8 cellular contexts compared by ENCODE assay signal in the genomic region with DNA sequence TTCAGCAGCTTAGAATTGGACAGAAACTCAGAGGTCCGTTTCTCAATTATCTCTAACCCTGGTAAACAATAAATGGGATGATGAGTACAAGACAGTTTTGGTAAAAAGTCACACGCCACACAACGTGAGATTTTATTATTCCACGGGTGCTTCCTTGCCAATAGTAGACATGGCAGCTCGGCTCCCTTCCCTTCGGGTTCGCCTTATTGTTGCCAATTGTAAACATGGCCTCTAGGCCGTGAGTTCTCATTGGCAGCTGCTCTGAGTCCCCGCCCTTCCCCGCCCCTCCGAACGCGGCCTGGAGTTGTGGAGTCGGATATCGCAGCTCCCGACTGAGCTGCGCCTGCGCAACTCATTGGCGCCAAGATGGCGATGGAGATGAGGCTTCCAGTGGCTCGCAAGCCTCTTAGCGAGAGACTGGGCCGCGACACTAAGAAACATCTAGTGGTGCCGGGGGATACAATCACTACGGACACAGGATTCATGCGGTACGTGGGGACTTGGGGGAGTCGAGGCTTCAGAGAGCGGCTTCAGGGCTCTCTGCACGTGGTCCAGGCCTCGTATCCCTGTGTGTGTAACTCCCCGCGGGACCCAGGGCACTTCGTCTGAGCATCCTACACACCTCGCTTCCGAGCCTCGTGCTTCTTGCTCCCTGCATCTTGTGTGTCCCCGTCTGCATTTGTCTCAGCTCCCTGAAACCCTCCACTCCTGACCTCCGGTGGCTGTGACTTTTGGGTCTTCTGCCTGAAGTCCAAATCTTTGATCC. TPM values are rescaled to one million over a fixed set of nuclear protein-coding genes. Genes with fewer than 3 reads are reported as not detected.
A peak's percentile ranks its signal among the peaks of the same experiment; 100 is the strongest.
DNase-seq lines count a peak whose midpoint lies in the region; ATAC-seq, FAIRE-seq and TF ChIP-seq lines count a peak whose summit lies in the region.

A gene with protein sequence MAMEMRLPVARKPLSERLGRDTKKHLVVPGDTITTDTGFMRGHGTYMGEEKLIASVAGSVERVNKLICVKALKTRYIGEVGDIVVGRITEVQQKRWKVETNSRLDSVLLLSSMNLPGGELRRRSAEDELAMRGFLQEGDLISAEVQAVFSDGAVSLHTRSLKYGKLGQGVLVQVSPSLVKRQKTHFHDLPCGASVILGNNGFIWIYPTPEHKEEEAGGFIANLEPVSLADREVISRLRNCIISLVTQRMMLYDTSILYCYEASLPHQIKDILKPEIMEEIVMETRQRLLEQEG (plus strand): TSS at position 355 of the 766 bp plus-strand sequence. CDS start 12 bp downstream, at position 367.

- no peak for FAIRE-seq in urothelium cell line (lab: Jason Lieb, UNC)

- H3K4me1 ChIP-seq in right atrium auricular region, result peaks cover 0 to 24% of the 10 kb centered on the region in 2 donors

- TF ChIP-seq POLR2A in GM18505 (IDR thresholded peaks at IDR 0.05; ENCODE audit: borderline replicate concordance, extremely low read depth, insufficient read depth, insufficient read length), result peak; percentile 95

- H3K36me3 ChIP-seq in right atrium auricular region, result peaks cover 23% of the 10 kb centered on the region

- no peak for TF ChIP-seq CTCF in right atrium auricular region (IDR thresholded peaks at IDR 0.05)

- ATAC-seq in GM18505 (IDR thresholded peaks at IDR 0.05; ENCODE audit: unreplicated experiment) (peak; percentile 89), HG02970 (IDR thresholded peaks at IDR 0.05; ENCODE audit: low FRiP score, unreplicated experiment) (peak; percentile 84)

- H3K4me3 ChIP-seq in right atrium auricular region, result peak within 1 kb of the TSS; percentile 53 to 70

- no peaks in the 10 kb centered on the region for H3K27me3 ChIP-seq in right atrium auricular region

- H3K9me3 ChIP-seq in right atrium auricular region, result no peaks in the 10 kb centered on the region

- DNase-seq in NCI-H1930 (lab: John Stamatoyannopoulos, UW) (peak; percentile 96), anterior cingulate cortex (lab: John Stamatoyannopoulos, UW) (peak; percentile 61 to 99 (median 95)), right atrium auricular region (ENCODE audit: low spot score) (peak; percentile 99), pulmonary artery endothelial cell (ENCODE audit: low read depth, low spot score) (peak; percentile 94), urothelium cell line (ENCODE audit: low spot score) (peak; percentile 97)

- intact Hi-C loops in T-helper 2 cell treated with Interferon-gamma antibody and Interleukin-4, amounts not matched to agents 100 ng/mL and 5 ng/mL, for 36 hours (cut with micrococcal nuclease), result loop anchor here (1.0 to 10.0 kb wide), 4 partner anchors 11 to 431 kb away; partner anchors contain the start of genes FUBP3 and NUP214

- peak within 1 kb of the TSS; percentile 57 to 69 for H3K27ac ChIP-seq in right atrium auricular region

RNA-seq across cellular contexts. Expression of the gene that starts here (rescaled TPM):
- total RNA-seq in T-helper 2 cell treated with Interferon-gamma antibody and Interleukin-4, amounts not matched to agents 100 ng/mL and 5 ng/mL, for 36 hours, result 72.8 and 74.1 TPM in 2 replicates
- total RNA-seq in right atrium auricular region (10 to 100 TPM in 1 of 2 donors, 1 to 10 TPM in 1; 7.3 to 15.9 TPM), pulmonary artery endothelial cell (54.5 and 65.1 TPM in 2 replicates)

Comparison
In these comparisons a context has a peak if more than half of its experiments do, and no peak if none do; other contexts are left out.
1. Peak in every context shown above with its lines: DNase-seq, ATAC-seq, H3K4me3 ChIP-seq and H3K27ac ChIP-seq.